ENCODE assay signal across 9 cellular contexts in genomic region chr21:39452207-39452964, GRCh38. TPM values are rescaled to one million over a fixed set of nuclear protein-coding genes. Genes with fewer than 3 reads are reported as not detected.
DNase-seq lines count a peak whose midpoint lies in the region; ATAC-seq and TF ChIP-seq lines count a peak whose summit lies in the region.
"Had no signal": no experiment of that assay in that cellular context is flagged by ENCODE, and none has a peak within 500 bp of the region (broad histone marks: within the 10 kb centered on the region; RNA-seq: fewer than 3 reads in every experiment).

No MANE protein-coding gene starts in this region.

- peaks cover 9% of the 10 kb centered on the region for H3K4me1 Mint-ChIP-seq in chondrocyte (ENCODE audit: low read depth)
- no peaks in the 10 kb centered on the region for H3K4me1 Mint-ChIP-seq in naive thymus-derived CD4-positive, alpha-beta T cell
- H3K4me1 Mint-ChIP-seq: naive B cell had no signal

- no peaks in the 10 kb centered on the region for H3K27me3 Mint-ChIP-seq in chondrocyte (ENCODE audit: low read depth)
- H3K27me3 Mint-ChIP-seq in naive thymus-derived CD4-positive, alpha-beta T cell = peaks cover 0 to 23% (median 0%) of the 10 kb centered on the region in 5 donors

- peak overlapping the region; percentile 10; the same call in 1 of the 2 replicates for H3K4me3 ChIP-seq in iPS-18c (ENCODE audit: insufficient read depth, low read depth, low read length)
- peak overlapping the region; percentile 42 to 68 for H3K4me3 ChIP-seq in stomach smooth muscle (ENCODE audit: low read length in 2 of 2)
- no peak overlapping the region for H3K4me3 ChIP-seq in naive thymus-derived CD4-positive, alpha-beta T cell (ENCODE audit: low read length)

- TF ChIP-seq CTCF in chondrocyte (IDR thresholded peaks at IDR 0.05) = no peak

- intact Hi-C loops in naive thymus-derived CD4-positive, alpha-beta T cell (cut with micrococcal nuclease) = no loop called here

- ATAC-seq in GM21576 (IDR thresholded peaks at IDR 0.05; ENCODE audit: unreplicated experiment) = no peak
- no peak for ATAC-seq in naive thymus-derived CD4-positive, alpha-beta T cell

- H3K9ac ChIP-seq in stomach smooth muscle (ENCODE audit: low read length in 2 of 2) = peak overlapping the region; percentile 65 to 80

- no peaks in the 10 kb centered on the region for H3K36me3 Mint-ChIP-seq in chondrocyte (ENCODE audit: low read depth)
- H3K36me3 Mint-ChIP-seq in naive thymus-derived CD4-positive, alpha-beta T cell = no peaks in the 10 kb centered on the region
- H3K36me3 Mint-ChIP-seq: naive B cell had no signal

- POLR2A ChIA-PET in naive thymus-derived CD4-positive, alpha-beta T cell (lab: Charles Lee) = no interaction called here

- DNase-seq in HT1080 (ENCODE audit: low read depth) (peak; percentile 20), chondrocyte (ENCODE audit: low spot score) (no peak), iPS-NIHi11 (ENCODE audit: low spot score) (no peak), activated gamma-delta T cell treated with Interleukin-2 at 50 U/mL for 16 hours (no peak)
- no peak for DNase-seq in naive thymus-derived CD4-positive, alpha-beta T cell
- DNase-seq: naive B cell had no signal

- H3K27ac ChIP-seq in stomach smooth muscle (ENCODE audit: low read length) = peak overlapping the region; percentile 89
- no peak overlapping the region for H3K27ac ChIP-seq in naive thymus-derived CD4-positive, alpha-beta T cell (ENCODE audit: low read depth, low read length)

- H3K4me3 Mint-ChIP-seq in chondrocyte (ENCODE audit: unreplicated experiment) = no peak overlapping the region
- no peak overlapping the region for H3K4me3 Mint-ChIP-seq in naive thymus-derived CD4-positive, alpha-beta T cell
- H3K4me3 Mint-ChIP-seq: naive B cell had no signal

- no peaks in the 10 kb centered on the region for H3K36me3 ChIP-seq in stomach smooth muscle (ENCODE audit: control insufficient read depth in 2 of 2, insufficient read depth in 2 of 2, low read length in 2 of 2)
- H3K36me3 ChIP-seq in naive thymus-derived CD4-positive, alpha-beta T cell (ENCODE audit: control insufficient read depth in 2 of 3, insufficient read depth in 3 of 3, low read length in 3 of 3) = no peaks in the 10 kb centered on the region

- no peaks in the 10 kb centered on the region for H3K27me3 ChIP-seq in stomach smooth muscle (ENCODE audit: control insufficient read depth in 1 of 2, insufficient read depth in 2 of 2, low read length in 2 of 2)
- H3K27me3 ChIP-seq in naive thymus-derived CD4-positive, alpha-beta T cell (ENCODE audit: control insufficient read depth in 2 of 2, insufficient read depth in 2 of 2, low read length in 2 of 2) = no peaks in the 10 kb centered on the region

- CTCF ChIA-PET in naive thymus-derived CD4-positive, alpha-beta T cell (lab: Charles Lee) = no interaction called here

- peaks cover 3% of the 10 kb centered on the region for H3K9me3 Mint-ChIP-seq in chondrocyte (ENCODE audit: low read depth)
- H3K9me3 Mint-ChIP-seq in naive thymus-derived CD4-positive, alpha-beta T cell = peaks cover 0 to 2% (median 0%) of the 10 kb centered on the region in 11 donors
- H3K9me3 Mint-ChIP-seq: naive B cell had no signal

- peak overlapping the region; percentile 58 for H3K27ac Mint-ChIP-seq in chondrocyte (ENCODE audit: unreplicated experiment)
- no peak overlapping the region for H3K27ac Mint-ChIP-seq in naive thymus-derived CD4-positive, alpha-beta T cell
- H3K27ac Mint-ChIP-seq: naive B cell had no signal

- H3K4me1 ChIP-seq in stomach smooth muscle (ENCODE audit: control insufficient read depth, insufficient read depth, low read length) = peaks cover 3% of the 10 kb centered on the region
- no peaks in the 10 kb centered on the region for H3K4me1 ChIP-seq in naive thymus-derived CD4-positive, alpha-beta T cell (ENCODE audit: control insufficient read depth in 2 of 2, insufficient read depth in 2 of 2, low read length in 2 of 2)

- H3K9me3 ChIP-seq in iPS-18c (ENCODE audit: control insufficient read depth, insufficient read depth, low read length) (no peaks in the 10 kb centered on the region), stomach smooth muscle (ENCODE audit: control insufficient read depth in 2 of 2, low read length in 2 of 2) (no peaks in the 10 kb centered on the region)
- no peaks in the 10 kb centered on the region for H3K9me3 ChIP-seq in naive thymus-derived CD4-positive, alpha-beta T cell (ENCODE audit: control insufficient read depth in 2 of 3, low read length in 3 of 3)

RNA-seq across cellular contexts. Expression of gene SH3BGR, which starts 0.6 kb away (rescaled TPM):
- total RNA-seq in HT1080 (2014; rRNA removed; shearing (Covaris generic)) = 0.31 and 0.43 TPM in 2 replicates
- 3.2 TPM in 2 replicates for polyA plus RNA-seq in HT1080 (2015; cell fraction: cytosol; rRNA removed)
- polyA plus RNA-seq in HT1080 (2015; cell fraction: nucleus; rRNA removed) = 2.1 and 3.2 TPM in 2 replicates
- total RNA-seq in chondrocyte = 2.4 to 3.3 TPM (median 2.8 TPM) in 3 replicates
- 1 to 10 TPM in 4 of 5 experiments, under 1 TPM in 1; 0.94 to 3.5 (median 1.6) TPM for total RNA-seq in naive thymus-derived CD4-positive, alpha-beta T cell
- 1 to 10 TPM; 1.7 to 3.7 TPM for polyA plus RNA-seq in naive thymus-derived CD4-positive, alpha-beta T cell

RNA-seq across cellular contexts. Expression of gene LCA5L, which starts 6.8 kb away (rescaled TPM):
- 0.03 and 0.20 TPM in 2 replicates for total RNA-seq in HT1080 (2014; rRNA removed; shearing (Covaris generic))
- 0.38 and 0.79 TPM in 2 replicates for polyA plus RNA-seq in HT1080 (2015; cell fraction: cytosol; rRNA removed)
- polyA plus RNA-seq in HT1080 (2015; cell fraction: nucleus; rRNA removed) = 0.14 and 0.90 TPM in 2 replicates
- 0.56 to 2.4 TPM (median 0.92 TPM) in 3 replicates for total RNA-seq in chondrocyte
- total RNA-seq in naive thymus-derived CD4-positive, alpha-beta T cell = not detected
- polyA plus RNA-seq in naive thymus-derived CD4-positive, alpha-beta T cell = under 1 TPM in 1 of 2 donors, not detected in 1; 0.24 TPM
